Comparison of ENCODE assay signal across 8 cellular contexts in genomic region chr18:58135806-58136331, GRCh38.
A peak's percentile ranks its signal among the peaks of the same experiment; 100 is the strongest.
DNase-seq lines count a peak whose midpoint lies in the region; ATAC-seq and TF ChIP-seq lines count a peak whose summit lies in the region.

No MANE protein-coding gene starts in this region.

- ATAC-seq in body of pancreas (peak; percentile 78), GM21360 (IDR thresholded peaks at IDR 0.05; ENCODE audit: unreplicated experiment) (no peak)

- intact Hi-C loops in body of pancreas (cut with DNase I) = no loop called here

- H3K4me1 ChIP-seq in body of pancreas = peaks cover 42% of the 10 kb centered on the region

- peak; percentile 30 for DNase-seq in GM04504 (ENCODE audit: low read depth)
- peak; percentile 84 for DNase-seq in H7
- DNase-seq in NB4 (ENCODE audit: low read depth) = peak; percentile 71
- peak; percentile 4 for DNase-seq in T follicular helper cell (ENCODE audit: low read depth)
- DNase-seq in body of pancreas = peak; percentile 65 to 71 (median 68)
- DNase-seq in inferior parietal cortex (ENCODE audit: extremely low spot score) = peak; percentile 78
- DNase-seq in stimulated activated CD4-positive, alpha-beta T cell treated with anti-CD3 and anti-CD28 coated beads, Interleukin-1b, Interleukin-23, amount 100 ng/mL, for 24 hours (ENCODE audit: low read depth in 4 of 4, low spot score in 1 of 4) = peak in 3 of 4 experiments; percentile 10 to 33 (median 16)

- H3K4me3 ChIP-seq in H7 (ENCODE audit: insufficient read depth, low read depth, low read length) (no peak overlapping the region), NB4 (ENCODE audit: low read depth, low read length) (no peak overlapping the region), body of pancreas (no peak overlapping the region)

- TF ChIP-seq CTCF in NB4 (IDR thresholded peaks at IDR 0.05; ENCODE audit: low read depth, low read length) = peak; percentile 83
- TF ChIP-seq CTCF in body of pancreas (IDR thresholded peaks at IDR 0.05) = peak; percentile 72 to 92 (median 86)

- TF ChIP-seq POLR2A in NB4 (IDR thresholded peaks at IDR 0.05; ENCODE audit: extremely low read depth, insufficient read length) (no peak), body of pancreas (IDR thresholded peaks at IDR 0.05) (no peak)

- H3K27me3 ChIP-seq in H7 (ENCODE audit: control insufficient read depth, insufficient read depth, low read length) (no peaks in the 10 kb centered on the region), body of pancreas (no peaks in the 10 kb centered on the region)

- no peaks in the 10 kb centered on the region for H3K9me3 ChIP-seq in body of pancreas

- WGBS in body of pancreas, 2 donors = 16 to 19% methylated on average over 5 of the region's 5 CpGs

- H3K36me3 ChIP-seq in H7 (replicated peaks; ENCODE audit: control insufficient read depth, insufficient read depth, low read length) (no peaks in the 10 kb centered on the region), body of pancreas (replicated peaks in 1 of 2; ENCODE audit: insufficient read depth in 1 of 2, low read depth in 2 of 2) (no peaks in the 10 kb centered on the region)

- peak overlapping the region in 2 of 4 donors; percentile 5 to 21 for H3K27ac ChIP-seq in body of pancreas

Comparison
In these comparisons a context has a peak if more than half of its experiments do, and no peak if none do; other contexts are left out.
1. DNase-seq: peak in every context shown above with its lines; median percentile 84 in H7; 78 in inferior parietal cortex; 71 in NB4; 68 in body of pancreas; 30 in GM04504; 16 in stimulated activated CD4-positive, alpha-beta T cell treated with anti-CD3 and anti-CD28 coated beads, Interleukin-1b, Interleukin-23, amount 100 ng/mL, for 24 hours; 4 in T follicular helper cell.